Comparison of ENCODE assay signal across 10 cellular contexts in genomic region chr5:14810941-14811573, GRCh38.
DNase-seq lines count a peak whose midpoint lies in the region; ATAC-seq and TF ChIP-seq lines count a peak whose summit lies in the region.
"Had no signal": no experiment of that assay in that cellular context is flagged by ENCODE, and none has a peak within 500 bp of the region (broad histone marks: within the 10 kb centered on the region; RNA-seq: fewer than 3 reads in every experiment).

No MANE protein-coding gene starts in this region.

- no peak for TF ChIP-seq POLR2A in Peyer's patch (IDR thresholded peaks at IDR 0.05)

- peak overlapping the region; percentile 85 for H3K27ac Mint-ChIP-seq in activated CD4-positive, alpha-beta T cell treated with anti-CD3 and anti-CD28 coated beads, Interleukin-2, amount 10 ng/mL, durations not matched to agents 7 days and 5 days
- H3K27ac Mint-ChIP-seq: GM23338 had no signal

- H4K20me1 ChIP-seq in OCI-LY3 (ENCODE audit: insufficient read depth, low read length), result peaks cover 9% of the 10 kb centered on the region

- CTCF ChIA-PET in activated CD4-positive, alpha-beta T cell treated with anti-CD3 and anti-CD28 coated beads, Interleukin-2, amount 10 ng/mL, durations not matched to agents 7 days and 5 days (lab: Charles Lee), result no interaction called here

- TF ChIP-seq CTCF in OCI-LY3 (IDR thresholded peaks at IDR 0.05; ENCODE audit: low read depth, low read length), result peak; percentile 9; the same call in 1 of the 2 replicates
- TF ChIP-seq CTCF in dorsolateral prefrontal cortex (IDR thresholded peaks at IDR 0.05 in 54 of 56, conservative IDR thresholded peaks at IDR 0.05 in 2 of 56; ENCODE audit: low read depth in 1 of 56, partially characterized antibody in 56 of 56), result peak in 3 of 56 donors; percentile 5 to 20 (median 17)
- TF ChIP-seq CTCF in Peyer's patch (IDR thresholded peaks at IDR 0.05), result no peak

- H3K4me3 ChIP-seq in OCI-LY3 (ENCODE audit: low read length), result peak overlapping the region; percentile 75
- H3K4me3 ChIP-seq in dorsolateral prefrontal cortex, result peak overlapping the region in 39 of 59 donors; percentile 1 to 50 (median 27)
- H3K4me3 ChIP-seq in Peyer's patch, result no peak overlapping the region
- H3K4me3 ChIP-seq: GM23338, vagina had no signal

- no peak overlapping the region for H2AFZ ChIP-seq in OCI-LY3 (ENCODE audit: low read depth, low read length)
- H2AFZ ChIP-seq: GM23338 had no signal

- H3K27me3 Mint-ChIP-seq in activated CD4-positive, alpha-beta T cell treated with anti-CD3 and anti-CD28 coated beads, Interleukin-2, amount 10 ng/mL, durations not matched to agents 7 days and 5 days, result no peaks in the 10 kb centered on the region

- no peak for DNase-seq in activated CD4-positive, alpha-beta T cell treated with anti-CD3 and anti-CD28 coated beads, Interleukin-2, amount 10 ng/mL, durations not matched to agents 7 days and 5 days
- DNase-seq in activated CD4-positive, alpha-beta T cell treated with anti-CD3 and anti-CD28 coated beads, Interleukin-2, amount 50 U/mL, for 1 hour, result no peak
- DNase-seq in dorsolateral prefrontal cortex (no peak), sciatic nerve (ENCODE audit: low spot score) (no peak), Peyer's patch (no peak), NCI-H2029 treated with DMSO at 0.1 percent for 48 hours (lab: John Stamatoyannopoulos, UW) (no peak)

- H3K79me2 ChIP-seq in OCI-LY3 (ENCODE audit: low read length), result no peaks in the 10 kb centered on the region

- H3K4me1 ChIP-seq in OCI-LY3 (ENCODE audit: low read length) (peaks cover 35% of the 10 kb centered on the region), Peyer's patch (peaks cover 0 to 14% (median 9%) of the 10 kb centered on the region in 4 donors)

- POLR2A ChIA-PET in activated CD4-positive, alpha-beta T cell treated with anti-CD3 and anti-CD28 coated beads, Interleukin-2, amount 10 ng/mL, durations not matched to agents 7 days and 5 days (lab: Charles Lee), result no interaction called here

- peaks cover 56% of the 10 kb centered on the region for H3K4me1 Mint-ChIP-seq in activated CD4-positive, alpha-beta T cell treated with anti-CD3 and anti-CD28 coated beads, Interleukin-2, amount 10 ng/mL, durations not matched to agents 7 days and 5 days
- H3K4me1 Mint-ChIP-seq: GM23338 had no signal

- H3K9me3 ChIP-seq in OCI-LY3 (ENCODE audit: insufficient read depth, low read length) (no peaks in the 10 kb centered on the region), Peyer's patch (no peaks in the 10 kb centered on the region)
- H3K9me3 ChIP-seq: vagina had no signal

- H3K9me3 Mint-ChIP-seq in activated CD4-positive, alpha-beta T cell treated with anti-CD3 and anti-CD28 coated beads, Interleukin-2, amount 10 ng/mL, durations not matched to agents 7 days and 5 days, result no peaks in the 10 kb centered on the region
- H3K9me3 Mint-ChIP-seq: GM23338 had no signal

- H3K9ac ChIP-seq in OCI-LY3 (ENCODE audit: low read length), result peak overlapping the region; percentile 11; the same call in 1 of the 2 replicates

- ATAC-seq in sciatic nerve, result peak; percentile 15
- ATAC-seq in HG03521 (IDR thresholded peaks at IDR 0.05; ENCODE audit: unreplicated experiment), result no peak
- ATAC-seq: GM23338 had no signal

- H3K36me3 Mint-ChIP-seq in activated CD4-positive, alpha-beta T cell treated with anti-CD3 and anti-CD28 coated beads, Interleukin-2, amount 10 ng/mL, durations not matched to agents 7 days and 5 days (ENCODE audit: low read depth), result peaks cover 15% of the 10 kb centered on the region

- peak overlapping the region; percentile 99 for H3K4me2 ChIP-seq in OCI-LY3 (ENCODE audit: low read length)
- H3K4me2 ChIP-seq: GM23338 had no signal

- intact Hi-C loops in dorsolateral prefrontal cortex (cut with DNase I), result no loop called here
- intact Hi-C loops in sciatic nerve (cut with DNase I), result no loop called here

- H3K4me3 Mint-ChIP-seq in activated CD4-positive, alpha-beta T cell treated with anti-CD3 and anti-CD28 coated beads, Interleukin-2, amount 10 ng/mL, durations not matched to agents 7 days and 5 days, result peak overlapping the region; percentile 64
- H3K4me3 Mint-ChIP-seq: GM23338 had no signal

- H3K27ac ChIP-seq in OCI-LY3 (ENCODE audit: low read length) (no peak overlapping the region), dorsolateral prefrontal cortex (peak overlapping the region in 41 of 59 donors; percentile 9 to 83 (median 67)), Peyer's patch (peak overlapping the region in 1 of 4 donors; percentile 62)
- H3K27ac ChIP-seq: vagina had no signal

- no peaks in the 10 kb centered on the region for H3K27me3 ChIP-seq in OCI-LY3 (ENCODE audit: low read depth, low read length)
- H3K27me3 ChIP-seq in dorsolateral prefrontal cortex, result no peaks in the 10 kb centered on the region
- H3K27me3 ChIP-seq in Peyer's patch, result no peaks in the 10 kb centered on the region
- H3K27me3 ChIP-seq: vagina had no signal

- H3K36me3 ChIP-seq in OCI-LY3 (replicated peaks; ENCODE audit: low read depth, low read length) (no peaks in the 10 kb centered on the region), Peyer's patch (peaks cover 0 to 4% (median 0%) of the 10 kb centered on the region in 3 donors)
- H3K36me3 ChIP-seq: vagina had no signal

Comparison
In these comparisons a context has a peak if more than half of its experiments do, and no peak if none do; other contexts are left out.
1. H3K4me3 ChIP-seq: peak in OCI-LY3 (single experiment) and dorsolateral prefrontal cortex (39 of 59); none in Peyer's patch (0 of 4).